8 cellular contexts compared by ENCODE assay signal in genomic region chr9:114271556-114272510, GRCh38. TPM values are rescaled to one million over a fixed set of nuclear protein-coding genes. Genes with fewer than 3 reads are reported as not detected.
A peak's percentile ranks its signal among the peaks of the same experiment; 100 is the strongest.
DNase-seq lines count a peak whose midpoint lies in the region; ATAC-seq, FAIRE-seq and TF ChIP-seq lines count a peak whose summit lies in the region.

No MANE protein-coding gene starts in this region.

- intact Hi-C loops in HepG2 (cut with micrococcal nuclease; ENCODE audit: unreplicated experiment): no loop called here

- H3K27me3 ChIP-seq in brain microvascular endothelial cell (replicated peaks): no peaks in the 10 kb centered on the region
- H3K27me3 ChIP-seq in HepG2 (ENCODE audit: control insufficient read depth in 1 of 2, insufficient read depth in 2 of 2, low read length in 2 of 2): no peaks in the 10 kb centered on the region

- no peak overlapping the region for H3K4me2 ChIP-seq in HepG2 (ENCODE audit: low read depth, low read length)

- CTCF ChIA-PET in HEK293T (lab: Yijun Ruan, JAX): interaction anchor here (0.5 to 4.4 kb wide), 7 partner anchors 14 to 198 kb away, joined by 3 to 19 read pairs (median 4); partner anchors contain the start of gene KIF12
- CTCF ChIA-PET in HepG2 (lab: Yijun Ruan, JAX; ENCODE audit: low intra/inter-chr PET ratio, low total read pairs): interaction anchor here (0.8 to 1.5 kb wide), 2 partner anchors 164 to 190 kb away, joined by 3 to 7 read pairs; no protein-coding TSS in a partner anchor

- peak; percentile 63 for DNase-seq in ACHN
- peak; percentile 48 for DNase-seq in HEK293T (ENCODE audit: extremely low spot score)
- no peak for DNase-seq in brain microvascular endothelial cell
- peak; percentile 28 for DNase-seq in HepG2 (ENCODE audit: low spot score)
- DNase-seq in activated gamma-delta T cell (lab: John Stamatoyannopoulos, UW): no peak

- H3K36me3 ChIP-seq in brain microvascular endothelial cell (replicated peaks) (no peaks in the 10 kb centered on the region), HepG2 (replicated peaks in 1 of 2; ENCODE audit: control insufficient read depth in 1 of 2, insufficient read depth in 2 of 2, low read length in 2 of 2) (peaks cover 30 to 85% of the 10 kb centered on the region in 2 experiments)

- in situ Hi-C loops in ACHN (cut with HindIII; ENCODE audit: low pct_ligation_motif_present, low pct_unique_long_range_greater_than_20kb, low sequenced_read_pairs): no loop called here
- in situ Hi-C loops in brain microvascular endothelial cell (cut with HindIII; ENCODE audit: low pct_ligation_motif_present, low sequenced_read_pairs): no loop called here
- in situ Hi-C loops in HepG2 (cut with HindIII; ENCODE audit: extremely low pct_ligation_motif_present, low pct_unique_long_range_greater_than_20kb): no loop called here

- TF ChIP-seq RAD21 in HepG2 (CRISPR knock-in tag; IDR thresholded peaks at IDR 0.05): no peak; the same call in 1 of the 2 replicates

- H3K79me2 ChIP-seq in HepG2 (ENCODE audit: insufficient read depth, low read length): no peaks in the 10 kb centered on the region

- H3K4me1 ChIP-seq in HepG2 (ENCODE audit: insufficient read depth, low read length): peaks cover 34% of the 10 kb centered on the region

- POLR2A ChIA-PET in HEK293T (lab: Yijun Ruan, JAX): no interaction called here
- POLR2A ChIA-PET in HepG2 (lab: Yijun Ruan, JAX): no interaction called here

- H3K9ac ChIP-seq in HepG2 (ENCODE audit: insufficient read depth, low read depth, low read length): no peak overlapping the region

- peak; percentile 35 for ATAC-seq in HepG2
- ATAC-seq in HG03025 (IDR thresholded peaks at IDR 0.05; ENCODE audit: low FRiP score, unreplicated experiment): no peak
- no peak for ATAC-seq in HG03196 (IDR thresholded peaks at IDR 0.05; ENCODE audit: unreplicated experiment)
- ATAC-seq in GM19467 (IDR thresholded peaks at IDR 0.05; ENCODE audit: unreplicated experiment): no peak

- no peaks in the 10 kb centered on the region for H4K20me1 ChIP-seq in HepG2 (ENCODE audit: insufficient read depth, low read length)

- no peak overlapping the region for H2AFZ ChIP-seq in HepG2 (ENCODE audit: low read length)

- 95% methylated on average over 15 of the region's 18 CpGs for WGBS in HepG2 (ENCODE audit: low lambda C conversion rate)

- TF ChIP-seq POLR2A in HepG2 (IDR thresholded peaks at IDR 0.05; ENCODE audit: insufficient read depth in 1 of 2, low read depth in 2 of 2, low read length in 2 of 2): no peak

- no peak for FAIRE-seq in HepG2 (lab: Jason Lieb, UNC)

- H3K9me3 ChIP-seq in HepG2 (ENCODE audit: low read length): no peaks in the 10 kb centered on the region

- no TSS peak for BruUV-seq in HepG2 (replicated peaks; lab: Mats Ljungman, UMichigan)

- H3K27ac ChIP-seq in brain microvascular endothelial cell: no peak overlapping the region
- H3K27ac ChIP-seq in HepG2 (ENCODE audit: extremely low read length, insufficient read depth, low read length): no peak overlapping the region

- TF ChIP-seq EP300 in HepG2 (IDR thresholded peaks at IDR 0.05; ENCODE audit: low read depth in 2 of 2, low read length in 2 of 2) (no peak), HepG2 (CRISPR knock-in tag; IDR thresholded peaks at IDR 0.05; ENCODE audit: borderline replicate concordance) (no peak)

- H3K4me3 ChIP-seq in brain microvascular endothelial cell (ENCODE audit: low read depth, low read length) (no peak overlapping the region), HepG2 (replicated peaks in 1 of 3; ENCODE audit: insufficient read depth in 1 of 3, low read depth in 2 of 3, low read length in 3 of 3) (no peak overlapping the region)

- TF ChIP-seq CTCF in brain microvascular endothelial cell (IDR thresholded peaks at IDR 0.05; ENCODE audit: low read depth, low read length, missing control alignments): peak; percentile 70
- peak; percentile 64 for TF ChIP-seq CTCF in HepG2 (CRISPR knock-in tag; IDR thresholded peaks at IDR 0.05)

TF ChIP-seq in HEK293T, 16 proteins besides CTCF, POLR2A, EP300 and RAD21 (continues in another document):
- no peak for TF ChIP-seq ELF4 (IDR thresholded peaks at IDR 0.05)
- TF ChIP-seq HDGF (IDR thresholded peaks at IDR 0.05; ENCODE audit: borderline replicate concordance): no peak
- no peak for TF ChIP-seq FOXK2 (IDR thresholded peaks at IDR 0.05)
- TF ChIP-seq CTBP1 (IDR thresholded peaks at IDR 0.05; ENCODE audit: borderline replicate concordance): no peak
- TF ChIP-seq PKNOX1 (IDR thresholded peaks at IDR 0.05): no peak
- TF ChIP-seq SUZ12 (IDR thresholded peaks at IDR 0.05): no peak

TF ChIP-seq in HepG2, 621 proteins besides CTCF, POLR2A, EP300 and RAD21 (continues in another document):
- TF ChIP-seq STAG1 (CRISPR knock-in tag; IDR thresholded peaks at IDR 0.05) (peak; percentile 53), AGO2 (optimal IDR thresholded peaks at IDR 0.05; ENCODE audit: low read depth, low read length) (peak; percentile 96), MAFK (conservative IDR thresholded peaks at IDR 0.05 in 1 of 2, IDR thresholded peaks at IDR 0.05 in 1 of 2; ENCODE audit: low read length in 2 of 2) (peak in 1 of 2 experiments; percentile 21; a peak in 1 of 4 replicates), ZNF7 (CRISPR knock-in tag; IDR thresholded peaks at IDR 0.05) (no peak)

RNA-seq across cellular contexts. Expression of gene ORM1, which starts 51.1 kb away (rescaled TPM):
- total RNA-seq in HepG2 (2016; rRNA removed; fragmentation: Illumina TruSeq; extraction: Trizol): 327 and 699 TPM in 2 replicates
- total RNA-seq in HepG2 (2016; cell fraction: cytosol; rRNA removed; fragmentation: Illumina TruSeq; extraction: Trizol; ENCODE audit: low read depth): 148 and 154 TPM in 2 replicates
- total RNA-seq in HepG2 (2016; cell fraction: insoluble cytoplasmic fraction; rRNA removed; fragmentation: Illumina TruSeq; extraction: Trizol): 343 and 706 TPM in 2 replicates
- total RNA-seq in HepG2 (2016; cell fraction: membrane; rRNA removed; fragmentation: Illumina TruSeq; extraction: Trizol): 103 and 109 TPM in 2 replicates
- total RNA-seq in HepG2 (2016; cell fraction: nucleus; rRNA removed; fragmentation: Illumina TruSeq; extraction: Trizol): 507 and 557 TPM in 2 replicates
- polyA plus RNA-seq in HepG2 (2011; rRNA removed): 1,180 and 1,355 TPM in 2 replicates
- polyA plus RNA-seq in HepG2 (2011; cell fraction: cytosol; rRNA removed): 1,385 and 1,736 TPM in 2 replicates
- 375 and 530 TPM in 2 replicates for polyA plus RNA-seq in HepG2 (2011; cell fraction: nucleus; rRNA removed)
- polyA plus RNA-seq in HepG2 (2012): 373 and 660 TPM in 2 replicates
- 188 and 210 TPM in 2 replicates for polyA plus RNA-seq in HepG2 (2016; cell fraction: cytosol; fragmentation: Illumina TruSeq; extraction: Trizol; ENCODE audit: low read depth)
- 388 and 407 TPM in 2 replicates for polyA plus RNA-seq in HepG2 (2016; cell fraction: insoluble cytoplasmic fraction; fragmentation: Illumina TruSeq; extraction: Trizol; ENCODE audit: low read depth)
- 103 and 105 TPM in 2 replicates for polyA plus RNA-seq in HepG2 (2016; cell fraction: membrane; fragmentation: Illumina TruSeq; extraction: Trizol; ENCODE audit: low read depth)
- polyA plus RNA-seq in HepG2 (2016; cell fraction: nucleus; fragmentation: Illumina TruSeq; extraction: Trizol; ENCODE audit: insufficient read depth, low read depth): 956 and 1,026 TPM in 2 replicates
- polyA minus RNA-seq in HepG2 (2011; rRNA and poly(A)+ RNA removed; ENCODE audit: low replicate concordance): 0.30 and 495 TPM in 2 replicates
- 195 and 257 TPM in 2 replicates for polyA minus RNA-seq in HepG2 (2011; cell fraction: cytosol; rRNA and poly(A)+ RNA removed)
- polyA minus RNA-seq in HepG2 (2011; cell fraction: nucleus; rRNA and poly(A)+ RNA removed): 78.8 and 152 TPM in 2 replicates

RNA-seq across cellular contexts. Expression of gene ORM2, which starts 57.8 kb away (rescaled TPM):
- 283 and 565 TPM in 2 replicates for total RNA-seq in HepG2 (2016; rRNA removed; fragmentation: Illumina TruSeq; extraction: Trizol)
- 120 and 126 TPM in 2 replicates for total RNA-seq in HepG2 (2016; cell fraction: cytosol; rRNA removed; fragmentation: Illumina TruSeq; extraction: Trizol; ENCODE audit: low read depth)
- total RNA-seq in HepG2 (2016; cell fraction: insoluble cytoplasmic fraction; rRNA removed; fragmentation: Illumina TruSeq; extraction: Trizol): 282 and 590 TPM in 2 replicates
- 75.1 and 75.6 TPM in 2 replicates for total RNA-seq in HepG2 (2016; cell fraction: membrane; rRNA removed; fragmentation: Illumina TruSeq; extraction: Trizol)
- 420 and 454 TPM in 2 replicates for total RNA-seq in HepG2 (2016; cell fraction: nucleus; rRNA removed; fragmentation: Illumina TruSeq; extraction: Trizol)
- 824 and 855 TPM in 2 replicates for polyA plus RNA-seq in HepG2 (2011; rRNA removed)
- 632 and 711 TPM in 2 replicates for polyA plus RNA-seq in HepG2 (2011; cell fraction: cytosol; rRNA removed)
- 207 and 253 TPM in 2 replicates for polyA plus RNA-seq in HepG2 (2011; cell fraction: nucleus; rRNA removed)
- polyA plus RNA-seq in HepG2 (2012): 237 and 362 TPM in 2 replicates
- polyA plus RNA-seq in HepG2 (2016; cell fraction: cytosol; fragmentation: Illumina TruSeq; extraction: Trizol; ENCODE audit: low read depth): 125 and 138 TPM in 2 replicates
- 293 and 314 TPM in 2 replicates for polyA plus RNA-seq in HepG2 (2016; cell fraction: insoluble cytoplasmic fraction; fragmentation: Illumina TruSeq; extraction: Trizol; ENCODE audit: low read depth)
- 75.7 and 76.3 TPM in 2 replicates for polyA plus RNA-seq in HepG2 (2016; cell fraction: membrane; fragmentation: Illumina TruSeq; extraction: Trizol; ENCODE audit: low read depth)
- polyA plus RNA-seq in HepG2 (2016; cell fraction: nucleus; fragmentation: Illumina TruSeq; extraction: Trizol; ENCODE audit: insufficient read depth, low read depth): 731 and 821 TPM in 2 replicates
- polyA minus RNA-seq in HepG2 (2011; rRNA and poly(A)+ RNA removed; ENCODE audit: low replicate concordance): 257 TPM in 1 of 2 replicates, not detected in the other
- 147 and 150 TPM in 2 replicates for polyA minus RNA-seq in HepG2 (2011; cell fraction: cytosol; rRNA and poly(A)+ RNA removed)
- 41.2 and 60.7 TPM in 2 replicates for polyA minus RNA-seq in HepG2 (2011; cell fraction: nucleus; rRNA and poly(A)+ RNA removed)

Comparison
In these comparisons a context has a peak if more than half of its experiments do, and no peak if none do; other contexts are left out.
1. DNase-seq: peak in ACHN (single experiment), HEK293T (single experiment) and HepG2 (single experiment); none in brain microvascular endothelial cell (single experiment) and activated gamma-delta T cell (single experiment).